8 cellular contexts compared by ENCODE assay signal in the genomic region with DNA sequence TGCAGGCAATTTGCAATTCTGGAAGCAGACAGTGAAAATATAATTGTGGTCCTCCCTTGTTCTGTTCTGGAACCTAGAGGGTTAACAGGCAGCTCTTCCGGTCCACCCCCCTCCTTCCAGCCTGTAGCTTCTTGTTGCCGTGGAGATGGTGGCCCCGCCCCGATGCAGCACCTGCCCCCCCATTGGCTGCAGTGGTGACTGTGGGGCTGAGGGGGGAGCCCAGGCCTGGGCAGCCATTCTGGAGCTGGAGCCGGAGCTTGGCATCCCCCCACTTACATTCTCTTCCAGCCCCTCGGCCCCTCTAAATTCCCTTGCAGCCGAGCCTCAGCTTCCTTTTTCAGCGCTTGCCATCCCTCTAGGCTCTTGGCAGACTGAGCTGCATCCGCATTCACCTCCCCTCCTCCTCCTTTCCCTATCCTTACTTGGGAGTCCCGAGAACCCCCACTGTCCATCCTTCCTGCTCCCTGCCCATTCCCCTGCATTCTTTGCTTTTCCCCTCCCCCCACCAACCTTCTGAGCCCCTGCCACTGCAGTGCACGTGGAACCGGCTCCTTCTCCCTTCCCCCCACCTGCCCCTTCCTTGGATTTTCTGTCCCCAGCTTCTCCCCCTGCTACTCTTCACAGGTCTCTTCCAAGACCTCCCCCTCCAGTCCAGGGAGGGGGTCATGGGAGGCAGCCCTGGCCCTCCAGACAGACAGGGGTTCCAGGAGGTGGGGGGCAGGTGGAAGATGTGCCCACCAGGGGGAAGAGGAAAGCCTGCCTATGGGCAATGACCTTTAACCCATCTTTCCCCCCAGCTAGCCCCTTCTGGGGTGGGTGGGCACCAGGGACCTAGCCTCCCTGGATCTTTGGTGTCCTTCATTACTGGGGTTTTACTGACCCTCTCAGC. TPM values are rescaled to one million over a fixed set of nuclear protein-coding genes. Genes with fewer than 3 reads are reported as not detected.
DNase-seq lines count a peak whose midpoint lies in the region; ATAC-seq and TF ChIP-seq lines count a peak whose summit lies in the region.

No MANE protein-coding gene starts in this region.

- no peak for TF ChIP-seq POLR2A in sigmoid colon (IDR thresholded peaks at IDR 0.05)

- H2AFZ ChIP-seq in smooth muscle cell (ENCODE audit: low read depth) = no peak overlapping the region

- H3K9ac ChIP-seq in smooth muscle cell (ENCODE audit: low read depth) = no peak overlapping the region

- H3K9me2 ChIP-seq in DOHH2 (replicated peaks; ENCODE audit: control insufficient read depth, low read length) = no peaks in the 10 kb centered on the region

- peak overlapping the region; percentile 81 for H3K4me3 ChIP-seq in DOHH2 (ENCODE audit: low read length)
- H3K4me3 ChIP-seq in sigmoid colon = peak overlapping the region in 3 of 4 donors; percentile 18 to 38 (median 23)
- no peak overlapping the region for H3K4me3 ChIP-seq in smooth muscle cell

- H4K20me1 ChIP-seq in DOHH2 (ENCODE audit: control insufficient read depth, insufficient read depth, low read depth, low read length) (no peaks in the 10 kb centered on the region), smooth muscle cell (ENCODE audit: low read depth) (peaks cover 70% of the 10 kb centered on the region)

- H3K79me2 ChIP-seq in DOHH2 (ENCODE audit: control insufficient read depth, low read length) (peaks cover 51% of the 10 kb centered on the region), smooth muscle cell (ENCODE audit: low read depth) (peaks cover 32% of the 10 kb centered on the region)

- WGBS in sigmoid colon, 2 donors = 15 to 34% methylated on average over 12 of the region's 12 CpGs
- 13% methylated on average over 11 of the region's 12 CpGs for WGBS in smooth muscle cell (ENCODE audit: low lambda C conversion rate)

- H3K27ac ChIP-seq in DOHH2 (ENCODE audit: low read depth, low read length) (peak overlapping the region; percentile 72), sigmoid colon (peak overlapping the region; percentile 19 to 91 (median 77)), smooth muscle cell (ENCODE audit: low read depth) (no peak overlapping the region)

- peak; percentile 34 for DNase-seq in RPMI7951 (ENCODE audit: low read depth)
- DNase-seq in activated gamma-delta T cell treated with Interleukin-2 at 50 U/mL for 16 hours = peak; percentile 85
- peak; percentile 73 for DNase-seq in left ventricle myocardium superior
- peak; percentile 88 for DNase-seq in sigmoid colon
- no peak for DNase-seq in smooth muscle cell (lab: John Stamatoyannopoulos, UW; ENCODE audit: unreplicated experiment)

- H3F3A ChIP-seq in DOHH2 (ENCODE audit: control insufficient read depth, insufficient read depth) = peaks cover 30% of the 10 kb centered on the region
- peaks cover 3% of the 10 kb centered on the region for H3F3A ChIP-seq in smooth muscle cell (ENCODE audit: low read depth)

- no peak for TF ChIP-seq EP300 in sigmoid colon (IDR thresholded peaks at IDR 0.05)

- H3K4me2 ChIP-seq in DOHH2 (ENCODE audit: low read length) (peak overlapping the region; percentile 97), smooth muscle cell (no peak overlapping the region)

- H3K36me3 ChIP-seq in DOHH2 (ENCODE audit: control insufficient read depth, low read length) = peaks cover 15% of the 10 kb centered on the region
- H3K36me3 ChIP-seq in sigmoid colon = peaks cover 4 to 12% (median 10%) of the 10 kb centered on the region in 4 donors
- no peaks in the 10 kb centered on the region for H3K36me3 ChIP-seq in smooth muscle cell (ENCODE audit: low read depth)

- ATAC-seq in HG02610 (IDR thresholded peaks at IDR 0.05; ENCODE audit: unreplicated experiment) = peak; percentile 42
- no peak for ATAC-seq in left ventricle myocardium superior
- no peak for ATAC-seq in HG02763 (IDR thresholded peaks at IDR 0.05; ENCODE audit: unreplicated experiment)

- intact Hi-C loops in left ventricle myocardium superior (cut with micrococcal nuclease) = no loop called here
- intact Hi-C loops in sigmoid colon (cut with DNase I) = no loop called here

- H3K27me3 ChIP-seq in DOHH2 (ENCODE audit: control insufficient read depth, low read length) = no peaks in the 10 kb centered on the region
- no peaks in the 10 kb centered on the region for H3K27me3 ChIP-seq in sigmoid colon
- no peaks in the 10 kb centered on the region for H3K27me3 ChIP-seq in smooth muscle cell (ENCODE audit: low read depth)

- TF ChIP-seq CTCF in DOHH2 (IDR thresholded peaks at IDR 0.05; ENCODE audit: low read depth, low read length, poor library complexity, severe bottlenecking) = no peak
- TF ChIP-seq CTCF in sigmoid colon (IDR thresholded peaks at IDR 0.05) = no peak
- no peak for TF ChIP-seq CTCF in smooth muscle cell (IDR thresholded peaks at IDR 0.05; ENCODE audit: borderline replicate concordance, insufficient read depth, poor library complexity, severe bottlenecking)

- H3K4me1 ChIP-seq in DOHH2 (ENCODE audit: control insufficient read depth, low read length) = peaks cover 56% of the 10 kb centered on the region
- peaks cover 0 to 72% (median 68%) of the 10 kb centered on the region in 4 donors for H3K4me1 ChIP-seq in sigmoid colon
- H3K4me1 ChIP-seq in smooth muscle cell (ENCODE audit: low read depth) = peaks cover 29% of the 10 kb centered on the region

- no peaks in the 10 kb centered on the region for H3K9me3 ChIP-seq in DOHH2 (ENCODE audit: control insufficient read depth, insufficient read depth, low read length)
- no peaks in the 10 kb centered on the region for H3K9me3 ChIP-seq in sigmoid colon
- no peaks in the 10 kb centered on the region for H3K9me3 ChIP-seq in smooth muscle cell (replicated peaks; ENCODE audit: low read depth)

RNA-seq across cellular contexts. Expression of gene SYNGAP1, which starts 11.4 kb away (rescaled TPM):
- 1.4 and 2.4 TPM in 2 replicates for total RNA-seq in RPMI7951 (2014; rRNA removed; shearing (Covaris generic))
- total RNA-seq in left ventricle myocardium superior (6.2 TPM), sigmoid colon (10 to 100 TPM in 1 of 4 donors, 1 to 10 TPM in 3; 6.4 to 24.6 (median 9.9) TPM), smooth muscle cell (8.6 and 10.4 TPM in 2 replicates)
- polyA plus RNA-seq in sigmoid colon (10 to 100 TPM in 1 of 3 donors, 1 to 10 TPM in 1, under 1 TPM in 1; 0.92 to 17.8 (median 2.4) TPM), smooth muscle cell (1.9 and 7.9 TPM in 2 replicates)

RNA-seq across cellular contexts. Expression of gene CUTA, which starts 13.3 kb away (rescaled TPM):
- total RNA-seq in RPMI7951 (2014; rRNA removed; shearing (Covaris generic)) = 250 and 282 TPM in 2 replicates
- 120 TPM for total RNA-seq in left ventricle myocardium superior
- total RNA-seq in sigmoid colon = 100 to 1,000 TPM; 102 to 148 (median 120) TPM
- 100 to 1,000 TPM; 110 to 193 (median 153) TPM for polyA plus RNA-seq in sigmoid colon
- 126 and 173 TPM in 2 replicates for total RNA-seq in smooth muscle cell
- 289 and 298 TPM in 2 replicates for polyA plus RNA-seq in smooth muscle cell

RNA-seq across cellular contexts. Expression of gene PHF1, which starts 20.4 kb away (rescaled TPM):
- total RNA-seq in RPMI7951 (2014; rRNA removed; shearing (Covaris generic)) = 23.2 and 23.5 TPM in 2 replicates
- 51.9 TPM for total RNA-seq in left ventricle myocardium superior
- total RNA-seq in sigmoid colon = 10 to 100 TPM; 57.1 to 82.3 (median 66.0) TPM
- 10 to 100 TPM; 22.4 to 43.2 (median 43.2) TPM for polyA plus RNA-seq in sigmoid colon
- total RNA-seq in smooth muscle cell = 30.0 and 39.3 TPM in 2 replicates
- 36.9 and 52.2 TPM in 2 replicates for polyA plus RNA-seq in smooth muscle cell

RNA-seq across cellular contexts. Expression of gene ZBTB9, which starts 23.1 kb away (rescaled TPM):
- total RNA-seq in RPMI7951 (2014; rRNA removed; shearing (Covaris generic)) = 7.4 and 7.5 TPM in 2 replicates
- total RNA-seq in left ventricle myocardium superior (5.1 TPM), sigmoid colon (1 to 10 TPM; 1.1 to 3.6 (median 1.4) TPM), smooth muscle cell (7.5 and 11.6 TPM in 2 replicates)
- polyA plus RNA-seq in sigmoid colon (1 to 10 TPM in 2 of 3 donors, under 1 TPM in 1; 0.60 to 4.2 (median 1.8) TPM), smooth muscle cell (6.2 and 10.9 TPM in 2 replicates)

RNA-seq across cellular contexts. Expression of gene KIFC1, which starts 39.6 kb away (rescaled TPM):
- 125 and 128 TPM in 2 replicates for total RNA-seq in RPMI7951 (2014; rRNA removed; shearing (Covaris generic))
- 0.74 TPM for total RNA-seq in left ventricle myocardium superior
- 1 to 10 TPM in 2 of 4 donors, under 1 TPM in 2; 0.49 to 5.5 (median 1.3) TPM for total RNA-seq in sigmoid colon
- polyA plus RNA-seq in sigmoid colon = 10 to 100 TPM in 1 of 3 donors, 1 to 10 TPM in 2; 1.2 to 23.0 (median 4.6) TPM
- 12.0 and 21.5 TPM in 2 replicates for total RNA-seq in smooth muscle cell
- 2.9 and 8.8 TPM in 2 replicates for polyA plus RNA-seq in smooth muscle cell
